Comparison of ENCODE assay signal across 1 cellular context in the genomic region with DNA sequence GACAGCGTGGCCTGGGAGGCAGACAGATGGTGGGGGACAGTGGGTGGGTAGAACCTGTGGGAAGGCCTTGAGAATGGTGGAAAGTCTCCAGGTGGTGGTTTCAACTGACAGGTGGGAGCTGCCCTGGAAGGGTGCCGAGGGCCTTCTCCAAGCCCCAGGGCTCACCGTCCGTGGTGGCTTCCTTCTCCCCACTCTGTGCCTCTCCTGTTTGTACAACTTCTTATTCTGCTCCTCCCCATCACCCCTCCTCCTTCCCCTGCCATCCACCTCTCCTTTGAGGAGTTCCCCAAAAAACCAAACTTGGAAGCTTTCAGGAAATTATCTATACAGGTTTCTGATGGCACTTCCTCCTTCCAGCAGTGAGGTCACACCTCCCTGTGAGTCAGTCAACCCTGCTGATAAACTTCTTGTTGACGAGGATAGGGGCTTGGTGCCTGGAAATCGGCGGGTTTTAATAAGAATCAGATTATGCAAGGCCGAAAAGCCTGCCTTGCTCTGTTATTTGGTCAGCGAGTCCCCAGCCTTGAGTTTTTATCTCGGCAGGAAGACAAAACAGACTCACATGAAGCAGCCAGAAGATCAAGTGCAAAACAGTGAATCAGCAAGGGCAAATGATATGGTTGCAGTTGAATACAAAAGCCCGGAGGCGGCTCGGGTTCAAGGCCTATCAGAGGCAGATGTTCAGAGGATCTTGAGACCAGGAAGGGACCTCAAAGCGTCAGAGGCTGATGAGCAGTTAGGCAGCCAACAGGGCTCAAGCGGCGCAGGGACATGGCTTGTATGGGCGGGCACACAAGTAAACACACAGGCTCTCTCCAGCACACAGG.
TF ChIP-seq lines count a peak whose summit lies in the region.

No MANE protein-coding gene starts in this region.

TF ChIP-seq in K562, 482 proteins besides CTCF, POLR2A, EP300 and RAD21 (continued from another document and continues in another):
- TF ChIP-seq, protein P1, sequence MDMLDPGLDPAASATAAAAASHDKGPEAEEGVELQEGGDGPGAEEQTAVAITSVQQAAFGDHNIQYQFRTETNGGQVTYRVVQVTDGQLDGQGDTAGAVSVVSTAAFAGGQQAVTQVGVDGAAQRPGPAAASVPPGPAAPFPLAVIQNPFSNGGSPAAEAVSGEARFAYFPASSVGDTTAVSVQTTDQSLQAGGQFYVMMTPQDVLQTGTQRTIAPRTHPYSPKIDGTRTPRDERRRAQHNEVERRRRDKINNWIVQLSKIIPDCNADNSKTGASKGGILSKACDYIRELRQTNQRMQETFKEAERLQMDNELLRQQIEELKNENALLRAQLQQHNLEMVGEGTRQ (CRISPR knock-in tag; IDR thresholded peaks at IDR 0.05) = no peak
- TF ChIP-seq ZNF436 (CRISPR knock-in tag; IDR thresholded peaks at IDR 0.05) (no peak), SRF (CRISPR knock-in tag; IDR thresholded peaks at IDR 0.05) (peak in 1 of 2 experiments; percentile 55; a peak in 2 of 4 replicates), KLF13 (tag; IDR thresholded peaks at IDR 0.05; ENCODE audit: borderline replicate concordance, low read depth) (no peak), KDM1A (IDR thresholded peaks at IDR 0.05) (peak; percentile 97), SNRNP70 (optimal IDR thresholded peaks at IDR 0.05; ENCODE audit: low read depth, low read length) (no peak), ZNF274 (IDR thresholded peaks at IDR 0.05; ENCODE audit: borderline replicate concordance, low read depth, low read length) (no peak), TAF9B (IDR thresholded peaks at IDR 0.05; ENCODE audit: partially characterized antibody) (peak; percentile 85), ATF7 (IDR thresholded peaks at IDR 0.05) (peak; percentile 97), NR2C1 (IDR thresholded peaks at IDR 0.05) (no peak), NR2C1 (tag; IDR thresholded peaks at IDR 0.05) (no peak), NFXL1 (CRISPR knock-in tag; IDR thresholded peaks at IDR 0.05) (no peak), ZNF224 (CRISPR knock-in tag; IDR thresholded peaks at IDR 0.05) (no peak), RBM25 (IDR thresholded peaks at IDR 0.05; ENCODE audit: low read depth, low read length, severe bottlenecking) (no peak), RBBP5 (IDR thresholded peaks at IDR 0.05; ENCODE audit: borderline replicate concordance, insufficient read depth, low read length, poor library complexity, severe bottlenecking) (peak; percentile 56), SAFB (IDR thresholded peaks at IDR 0.05; ENCODE audit: borderline replicate concordance, low read depth, low read length) (no peak), ZNF212 (CRISPR knock-in tag; IDR thresholded peaks at IDR 0.05) (no peak), CBFB (CRISPR knock-in tag; IDR thresholded peaks at IDR 0.05) (no peak), CXXC5 (CRISPR knock-in tag; IDR thresholded peaks at IDR 0.05) (peak; percentile 65), SMC3 (conservative IDR thresholded peaks at IDR 0.05; ENCODE audit: insufficient read depth, low read depth, low read length) (no peak), POLR3A (IDR thresholded peaks at IDR 0.05; ENCODE audit: borderline replicate concordance, extremely low read depth, insufficient read depth, insufficient read length) (no peak), HDGF (IDR thresholded peaks at IDR 0.05) (no peak), HIVEP1 (CRISPR knock-in tag; IDR thresholded peaks at IDR 0.05) (peak; percentile 77; the same call in 1 of the 2 replicates), CHD1 (IDR thresholded peaks at IDR 0.05; ENCODE audit: low read length) (no peak), TGIF2 (CRISPR knock-in tag; IDR thresholded peaks at IDR 0.05) (no peak), SMARCC2 (IDR thresholded peaks at IDR 0.05; ENCODE audit: low read depth) (peak; percentile 92; the same call in 1 of the 2 replicates), HMG20A (CRISPR knock-in tag; conservative IDR thresholded peaks at IDR 0.05) (0 out of 2 replicates have a peak, but pooled peaks have one; percentile 40), SMARCE1 (IDR thresholded peaks at IDR 0.05) (peak; percentile 94), MTA2 (IDR thresholded peaks at IDR 0.05; ENCODE audit: low read depth) (peak; percentile 52), POLR2H (tag; IDR thresholded peaks at IDR 0.05; ENCODE audit: low read depth) (no peak), ETS2 (tag; IDR thresholded peaks at IDR 0.05; ENCODE audit: borderline replicate concordance, poor library complexity, severe bottlenecking) (no peak)
- TF ChIP-seq, protein P2, sequence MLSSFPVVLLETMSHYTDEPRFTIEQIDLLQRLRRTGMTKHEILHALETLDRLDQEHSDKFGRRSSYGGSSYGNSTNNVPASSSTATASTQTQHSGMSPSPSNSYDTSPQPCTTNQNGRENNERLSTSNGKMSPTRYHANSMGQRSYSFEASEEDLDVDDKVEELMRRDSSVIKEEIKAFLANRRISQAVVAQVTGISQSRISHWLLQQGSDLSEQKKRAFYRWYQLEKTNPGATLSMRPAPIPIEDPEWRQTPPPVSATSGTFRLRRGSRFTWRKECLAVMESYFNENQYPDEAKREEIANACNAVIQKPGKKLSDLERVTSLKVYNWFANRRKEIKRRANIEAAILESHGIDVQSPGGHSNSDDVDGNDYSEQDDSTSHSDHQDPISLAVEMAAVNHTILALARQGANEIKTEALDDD (IDR thresholded peaks at IDR 0.05) = peak; percentile 82
- TF ChIP-seq, protein P3, sequence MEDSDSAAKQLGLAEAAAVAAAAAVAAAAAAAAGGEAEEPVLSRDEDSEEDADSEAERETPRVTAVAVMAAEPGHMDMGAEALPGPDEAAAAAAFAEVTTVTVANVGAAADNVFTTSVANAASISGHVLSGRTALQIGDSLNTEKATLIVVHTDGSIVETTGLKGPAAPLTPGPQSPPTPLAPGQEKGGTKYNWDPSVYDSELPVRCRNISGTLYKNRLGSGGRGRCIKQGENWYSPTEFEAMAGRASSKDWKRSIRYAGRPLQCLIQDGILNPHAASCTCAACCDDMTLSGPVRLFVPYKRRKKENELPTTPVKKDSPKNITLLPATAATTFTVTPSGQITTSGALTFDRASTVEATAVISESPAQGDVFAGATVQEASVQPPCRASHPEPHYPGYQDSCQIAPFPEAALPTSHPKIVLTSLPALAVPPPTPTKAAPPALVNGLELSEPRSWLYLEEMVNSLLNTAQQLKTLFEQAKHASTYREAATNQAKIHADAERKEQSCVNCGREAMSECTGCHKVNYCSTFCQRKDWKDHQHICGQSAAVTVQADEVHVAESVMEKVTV (CRISPR knock-in tag; IDR thresholded peaks at IDR 0.05) = 0 out of 2 replicates have a peak, but pooled peaks have one; percentile 19
- TF ChIP-seq, protein P4, sequence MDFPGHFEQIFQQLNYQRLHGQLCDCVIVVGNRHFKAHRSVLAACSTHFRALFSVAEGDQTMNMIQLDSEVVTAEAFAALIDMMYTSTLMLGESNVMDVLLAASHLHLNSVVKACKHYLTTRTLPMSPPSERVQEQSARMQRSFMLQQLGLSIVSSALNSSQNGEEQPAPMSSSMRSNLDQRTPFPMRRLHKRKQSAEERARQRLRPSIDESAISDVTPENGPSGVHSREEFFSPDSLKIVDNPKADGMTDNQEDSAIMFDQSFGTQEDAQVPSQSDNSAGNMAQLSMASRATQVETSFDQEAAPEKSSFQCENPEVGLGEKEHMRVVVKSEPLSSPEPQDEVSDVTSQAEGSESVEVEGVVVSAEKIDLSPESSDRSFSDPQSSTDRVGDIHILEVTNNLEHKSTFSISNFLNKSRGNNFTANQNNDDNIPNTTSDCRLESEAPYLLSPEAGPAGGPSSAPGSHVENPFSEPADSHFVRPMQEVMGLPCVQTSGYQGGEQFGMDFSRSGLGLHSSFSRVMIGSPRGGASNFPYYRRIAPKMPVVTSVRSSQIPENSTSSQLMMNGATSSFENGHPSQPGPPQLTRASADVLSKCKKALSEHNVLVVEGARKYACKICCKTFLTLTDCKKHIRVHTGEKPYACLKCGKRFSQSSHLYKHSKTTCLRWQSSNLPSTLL (IDR thresholded peaks at IDR 0.05) = peak; percentile 61; the same call in 1 of the 2 replicates
- TF ChIP-seq, protein P5, sequence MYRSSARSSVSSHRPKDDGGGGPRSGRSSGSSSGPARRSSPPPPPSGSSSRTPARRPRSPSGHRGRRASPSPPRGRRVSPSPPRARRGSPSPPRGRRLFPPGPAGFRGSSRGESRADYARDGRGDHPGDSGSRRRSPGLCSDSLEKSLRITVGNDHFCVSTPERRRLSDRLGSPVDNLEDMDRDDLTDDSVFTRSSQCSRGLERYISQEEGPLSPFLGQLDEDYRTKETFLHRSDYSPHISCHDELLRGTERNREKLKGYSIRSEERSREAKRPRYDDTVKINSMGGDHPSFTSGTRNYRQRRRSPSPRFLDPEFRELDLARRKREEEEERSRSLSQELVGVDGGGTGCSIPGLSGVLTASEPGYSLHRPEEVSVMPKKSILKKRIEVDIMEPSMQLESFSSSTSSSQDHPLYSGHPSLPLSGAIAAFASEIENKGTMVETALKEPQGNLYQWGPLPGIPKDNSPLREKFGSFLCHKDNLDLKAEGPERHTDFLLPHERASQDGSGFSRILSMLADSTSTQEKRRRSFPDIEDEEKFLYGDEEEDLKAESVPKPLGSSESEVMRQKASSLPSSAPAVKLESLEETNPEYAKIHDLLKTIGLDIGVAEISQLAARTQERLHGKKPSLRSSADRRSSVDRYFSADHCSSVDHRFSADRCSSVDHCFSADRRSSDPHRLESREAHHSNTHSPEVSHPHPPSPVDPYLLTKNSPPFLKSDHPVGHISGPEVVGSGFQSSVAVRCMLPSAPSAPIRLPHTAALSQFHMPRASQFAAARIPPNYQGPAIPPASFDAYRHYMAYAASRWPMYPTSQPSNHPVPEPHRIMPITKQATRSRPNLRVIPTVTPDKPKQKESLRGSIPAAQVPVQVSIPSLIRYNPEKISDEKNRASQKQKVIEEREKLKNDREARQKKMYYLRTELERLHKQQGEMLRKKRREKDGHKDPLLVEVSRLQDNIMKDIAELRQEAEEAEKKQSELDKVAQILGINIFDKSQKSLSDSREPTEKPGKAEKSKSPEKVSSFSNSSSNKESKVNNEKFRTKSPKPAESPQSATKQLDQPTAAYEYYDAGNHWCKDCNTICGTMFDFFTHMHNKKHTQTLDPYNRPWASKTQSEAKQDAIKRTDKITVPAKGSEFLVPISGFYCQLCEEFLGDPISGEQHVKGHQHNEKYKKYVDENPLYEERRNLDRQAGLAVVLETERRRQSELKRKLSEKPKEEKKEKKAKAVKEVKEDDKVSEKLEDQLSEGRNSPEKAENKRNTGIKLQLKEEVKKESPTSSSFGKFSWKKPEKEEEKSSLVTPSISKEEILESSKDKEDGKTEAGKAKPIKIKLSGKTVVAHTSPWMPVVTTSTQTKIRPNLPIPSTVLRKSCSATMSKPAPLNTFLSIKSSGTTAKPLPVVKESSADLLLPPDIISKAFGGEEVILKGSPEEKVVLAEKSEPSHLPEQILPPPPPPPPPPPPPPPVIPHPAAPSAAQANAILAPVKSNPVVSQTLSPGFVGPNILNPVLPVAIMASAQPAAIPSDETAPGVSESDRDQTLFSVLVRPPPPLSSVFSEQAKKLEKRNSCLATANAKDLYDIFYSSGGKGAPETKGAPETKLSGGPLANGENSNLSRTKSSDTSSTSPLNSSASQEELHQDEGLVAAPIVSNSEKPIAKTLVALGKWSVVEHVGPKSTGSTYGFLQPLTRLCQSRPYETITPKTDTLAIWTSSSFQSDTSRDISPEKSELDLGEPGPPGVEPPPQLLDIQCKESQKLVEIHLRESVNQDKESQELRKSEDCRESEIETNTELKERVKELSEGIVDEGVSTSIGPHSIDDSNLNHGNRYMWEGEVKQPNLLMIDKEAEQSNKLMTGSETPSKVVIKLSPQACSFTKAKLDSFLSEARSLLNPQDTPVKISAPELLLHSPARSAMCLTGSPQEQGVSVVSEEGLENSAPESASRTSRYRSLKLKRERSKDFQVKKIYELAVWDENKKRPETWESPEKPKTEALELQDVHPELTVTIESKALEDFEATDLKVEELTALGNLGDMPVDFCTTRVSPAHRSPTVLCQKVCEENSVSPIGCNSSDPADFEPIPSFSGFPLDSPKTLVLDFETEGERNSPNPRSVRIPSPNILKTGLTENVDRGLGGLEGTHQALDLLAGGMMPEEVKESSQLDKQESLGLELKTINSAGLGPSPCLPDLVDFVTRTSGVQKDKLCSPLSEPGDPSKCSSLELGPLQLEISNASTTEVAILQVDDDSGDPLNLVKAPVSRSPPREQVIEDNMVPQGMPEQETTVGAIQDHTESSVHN (IDR thresholded peaks at IDR 0.05; ENCODE audit: borderline replicate concordance in 1 of 2, low read depth in 1 of 2) = peak in 1 of 2 experiments; percentile 91; a peak in 2 of 4 replicates
- TF ChIP-seq, protein P6, sequence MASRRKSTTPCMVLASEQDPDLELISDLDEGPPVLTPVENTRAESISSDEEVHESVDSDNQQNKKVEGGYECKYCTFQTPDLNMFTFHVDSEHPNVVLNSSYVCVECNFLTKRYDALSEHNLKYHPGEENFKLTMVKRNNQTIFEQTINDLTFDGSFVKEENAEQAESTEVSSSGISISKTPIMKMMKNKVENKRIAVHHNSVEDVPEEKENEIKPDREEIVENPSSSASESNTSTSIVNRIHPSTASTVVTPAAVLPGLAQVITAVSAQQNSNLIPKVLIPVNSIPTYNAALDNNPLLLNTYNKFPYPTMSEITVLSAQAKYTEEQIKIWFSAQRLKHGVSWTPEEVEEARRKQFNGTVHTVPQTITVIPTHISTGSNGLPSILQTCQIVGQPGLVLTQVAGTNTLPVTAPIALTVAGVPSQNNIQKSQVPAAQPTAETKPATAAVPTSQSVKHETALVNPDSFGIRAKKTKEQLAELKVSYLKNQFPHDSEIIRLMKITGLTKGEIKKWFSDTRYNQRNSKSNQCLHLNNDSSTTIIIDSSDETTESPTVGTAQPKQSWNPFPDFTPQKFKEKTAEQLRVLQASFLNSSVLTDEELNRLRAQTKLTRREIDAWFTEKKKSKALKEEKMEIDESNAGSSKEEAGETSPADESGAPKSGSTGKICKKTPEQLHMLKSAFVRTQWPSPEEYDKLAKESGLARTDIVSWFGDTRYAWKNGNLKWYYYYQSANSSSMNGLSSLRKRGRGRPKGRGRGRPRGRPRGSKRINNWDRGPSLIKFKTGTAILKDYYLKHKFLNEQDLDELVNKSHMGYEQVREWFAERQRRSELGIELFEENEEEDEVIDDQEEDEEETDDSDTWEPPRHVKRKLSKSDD (conservative IDR thresholded peaks at IDR 0.05; ENCODE audit: low read length) = no peak
- TF ChIP-seq, protein P7, sequence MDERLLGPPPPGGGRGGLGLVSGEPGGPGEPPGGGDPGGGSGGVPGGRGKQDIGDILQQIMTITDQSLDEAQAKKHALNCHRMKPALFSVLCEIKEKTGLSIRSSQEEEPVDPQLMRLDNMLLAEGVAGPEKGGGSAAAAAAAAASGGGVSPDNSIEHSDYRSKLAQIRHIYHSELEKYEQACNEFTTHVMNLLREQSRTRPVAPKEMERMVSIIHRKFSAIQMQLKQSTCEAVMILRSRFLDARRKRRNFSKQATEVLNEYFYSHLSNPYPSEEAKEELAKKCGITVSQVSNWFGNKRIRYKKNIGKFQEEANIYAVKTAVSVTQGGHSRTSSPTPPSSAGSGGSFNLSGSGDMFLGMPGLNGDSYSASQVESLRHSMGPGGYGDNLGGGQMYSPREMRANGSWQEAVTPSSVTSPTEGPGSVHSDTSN (CRISPR knock-in tag; IDR thresholded peaks at IDR 0.05; ENCODE audit: low read depth) = no peak
- TF ChIP-seq, protein P7 (tag; conservative IDR thresholded peaks at IDR 0.05; ENCODE audit: low read depth) = peak; percentile 66
- TF ChIP-seq, protein P8, sequence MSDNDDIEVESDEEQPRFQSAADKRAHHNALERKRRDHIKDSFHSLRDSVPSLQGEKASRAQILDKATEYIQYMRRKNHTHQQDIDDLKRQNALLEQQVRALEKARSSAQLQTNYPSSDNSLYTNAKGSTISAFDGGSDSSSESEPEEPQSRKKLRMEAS (CRISPR knock-in tag; IDR thresholded peaks at IDR 0.05) = peak; percentile 22; the same call in 1 of the 2 replicates
